ENCODE assay signal across 11 cellular contexts in the genomic region with DNA sequence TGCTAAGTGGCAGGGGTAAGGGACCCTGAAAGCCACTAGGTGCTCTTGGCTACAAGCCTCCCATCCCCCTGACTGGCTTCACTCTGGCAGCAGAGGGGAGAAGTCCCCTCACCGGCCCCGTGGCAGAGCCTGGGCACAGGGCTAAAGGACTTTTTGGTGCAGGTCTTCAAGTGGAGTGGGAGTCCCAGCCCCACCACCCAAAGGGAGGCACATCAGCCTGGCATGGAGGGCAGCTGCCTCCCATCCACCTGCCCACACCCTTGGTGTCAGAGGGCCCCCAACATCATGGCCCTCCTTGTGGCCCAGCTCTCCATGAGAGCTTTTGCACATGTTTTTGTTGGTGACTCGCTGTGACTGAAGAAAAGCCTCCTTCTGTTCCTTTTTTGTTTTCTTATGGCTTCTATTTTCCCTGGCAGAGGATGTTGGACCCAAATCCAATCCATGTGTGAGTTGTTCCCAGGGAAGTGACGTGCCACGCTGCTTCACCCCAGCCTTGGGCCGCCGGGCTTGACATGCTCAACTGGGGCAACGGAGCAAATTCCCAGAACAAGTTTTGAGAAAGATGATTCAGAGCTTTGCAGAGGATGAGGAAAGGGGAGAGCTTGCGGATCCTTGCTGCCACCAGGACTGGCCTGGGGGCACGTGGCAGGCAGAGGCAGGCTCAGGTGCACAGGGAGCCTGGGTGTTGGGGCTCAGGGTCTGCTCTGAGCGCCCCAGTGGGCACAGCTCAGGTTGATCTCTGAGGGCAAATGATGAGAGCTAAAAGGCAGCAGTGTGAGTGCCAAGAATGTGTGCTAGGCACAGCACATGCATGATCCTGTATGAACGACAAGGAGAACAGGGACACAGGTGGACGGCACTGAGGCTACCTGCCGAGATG. TPM values are rescaled to one million over a fixed set of nuclear protein-coding genes. Genes with fewer than 3 reads are reported as not detected.
DNase-seq lines count a peak whose midpoint lies in the region; ATAC-seq and TF ChIP-seq lines count a peak whose summit lies in the region.
"Had no signal": no experiment of that assay in that cellular context is flagged by ENCODE, and none has a peak within 500 bp of the region (broad histone marks: within the 10 kb centered on the region; RNA-seq: fewer than 3 reads in every experiment).

No MANE protein-coding gene starts in this region.

- peak overlapping the region; percentile 45 for H3K27ac Mint-ChIP-seq in activated CD8-positive, alpha-beta T cell treated with anti-CD3 and anti-CD28 coated beads, Interleukin-2, amount 10 ng/mL, durations not matched to agents 7 days and 5 days
- H3K27ac Mint-ChIP-seq in activated CD8-positive, alpha-beta T cell treated with anti-CD3 and anti-CD28 coated beads for 36 hours, result no peak overlapping the region
- H3K27ac Mint-ChIP-seq in chondrocyte (ENCODE audit: unreplicated experiment) (peak overlapping the region; percentile 99), type B pancreatic cell (no peak overlapping the region)
- H3K27ac Mint-ChIP-seq in activated naive CD4-positive, alpha-beta T cell treated with anti-CD3 and anti-CD28 coated beads for 36 hours, result no peak overlapping the region

- no peaks in the 10 kb centered on the region for H3K9me3 Mint-ChIP-seq in activated CD8-positive, alpha-beta T cell treated with anti-CD3 and anti-CD28 coated beads, Interleukin-2, amount 10 ng/mL, durations not matched to agents 7 days and 5 days (ENCODE audit: insufficient read depth)
- no peaks in the 10 kb centered on the region for H3K9me3 Mint-ChIP-seq in activated CD8-positive, alpha-beta T cell treated with anti-CD3 and anti-CD28 coated beads for 36 hours
- H3K9me3 Mint-ChIP-seq in chondrocyte (ENCODE audit: low read depth) (no peaks in the 10 kb centered on the region), type B pancreatic cell (no peaks in the 10 kb centered on the region)
- H3K9me3 Mint-ChIP-seq in activated naive CD4-positive, alpha-beta T cell treated with anti-CD3 and anti-CD28 coated beads for 36 hours, result no peaks in the 10 kb centered on the region

- no peak overlapping the region for H3K4me3 Mint-ChIP-seq in activated CD8-positive, alpha-beta T cell treated with anti-CD3 and anti-CD28 coated beads, Interleukin-2, amount 10 ng/mL, durations not matched to agents 7 days and 5 days
- no peak overlapping the region for H3K4me3 Mint-ChIP-seq in activated CD8-positive, alpha-beta T cell treated with anti-CD3 and anti-CD28 coated beads for 36 hours
- H3K4me3 Mint-ChIP-seq in chondrocyte (ENCODE audit: unreplicated experiment), result peak overlapping the region; percentile 43
- H3K4me3 Mint-ChIP-seq in type B pancreatic cell, result peak overlapping the region; percentile 50
- no peak overlapping the region for H3K4me3 Mint-ChIP-seq in activated naive CD4-positive, alpha-beta T cell treated with anti-CD3 and anti-CD28 coated beads for 36 hours

- peaks cover 26% of the 10 kb centered on the region for H3K4me1 Mint-ChIP-seq in activated CD8-positive, alpha-beta T cell treated with anti-CD3 and anti-CD28 coated beads, Interleukin-2, amount 10 ng/mL, durations not matched to agents 7 days and 5 days (ENCODE audit: low read depth)
- peaks cover 34% of the 10 kb centered on the region for H3K4me1 Mint-ChIP-seq in activated CD8-positive, alpha-beta T cell treated with anti-CD3 and anti-CD28 coated beads for 36 hours (ENCODE audit: low read depth)
- H3K4me1 Mint-ChIP-seq in chondrocyte (ENCODE audit: low read depth), result peaks cover 67% of the 10 kb centered on the region
- peaks cover 24% of the 10 kb centered on the region for H3K4me1 Mint-ChIP-seq in type B pancreatic cell (ENCODE audit: unreplicated experiment)
- H3K4me1 Mint-ChIP-seq in activated naive CD4-positive, alpha-beta T cell treated with anti-CD3 and anti-CD28 coated beads for 36 hours (ENCODE audit: low read depth), result peaks cover 21% of the 10 kb centered on the region

- 88 to 94% methylated on average over 14 of the region's 14 CpGs for WGBS in lung, 2 donors

- DNase-seq in activated CD8-positive, alpha-beta T cell treated with anti-CD3 and anti-CD28 coated beads, Interleukin-2, amount 10 ng/mL, durations not matched to agents 7 days and 5 days, result no peak
- DNase-seq in activated CD8-positive, alpha-beta T cell treated with anti-CD3 and anti-CD28 coated beads for 36 hours, result no peak
- DNase-seq in chondrocyte (ENCODE audit: low spot score) (peak; percentile 57), lung (ENCODE audit: low spot score) (no peak), type B pancreatic cell (ENCODE audit: extremely low spot score, unreplicated experiment) (no peak), GM20000 (ENCODE audit: low spot score) (no peak), MV-4-11 (lab: John Stamatoyannopoulos, UW) (no peak)
- DNase-seq in activated naive CD4-positive, alpha-beta T cell treated with anti-CD3 and anti-CD28 coated beads for 36 hours, result no peak
- DNase-seq: dermis blood vessel endothelial cell, NCI-H187 treated with DMSO at 0.1 percent for 48 hours had no signal

- H3K36me3 ChIP-seq in lung (ENCODE audit: control insufficient read depth in 2 of 2, insufficient read depth in 2 of 2, low read length in 2 of 2), result no peaks in the 10 kb centered on the region

- H3K36me3 Mint-ChIP-seq in activated CD8-positive, alpha-beta T cell treated with anti-CD3 and anti-CD28 coated beads, Interleukin-2, amount 10 ng/mL, durations not matched to agents 7 days and 5 days (ENCODE audit: low read depth), result no peaks in the 10 kb centered on the region
- peaks cover 2% of the 10 kb centered on the region for H3K36me3 Mint-ChIP-seq in activated CD8-positive, alpha-beta T cell treated with anti-CD3 and anti-CD28 coated beads for 36 hours (ENCODE audit: low read depth)
- H3K36me3 Mint-ChIP-seq in chondrocyte (ENCODE audit: low read depth), result peaks cover 3% of the 10 kb centered on the region
- H3K36me3 Mint-ChIP-seq in type B pancreatic cell, result no peaks in the 10 kb centered on the region
- no peaks in the 10 kb centered on the region for H3K36me3 Mint-ChIP-seq in activated naive CD4-positive, alpha-beta T cell treated with anti-CD3 and anti-CD28 coated beads for 36 hours (ENCODE audit: low read depth)

- H3K27me3 ChIP-seq in lung (ENCODE audit: control insufficient read depth, insufficient read depth), result no peaks in the 10 kb centered on the region

- POLR2A ChIA-PET in activated CD8-positive, alpha-beta T cell treated with anti-CD3 and anti-CD28 coated beads, Interleukin-2, amount 10 ng/mL, durations not matched to agents 7 days and 5 days (lab: Charles Lee), result interaction anchor here (0.9 kb wide), 1 partner anchor 21 kb away, joined by 3 read pairs; the partner anchor contains the start of gene POLD2
- POLR2A ChIA-PET in activated CD8-positive, alpha-beta T cell treated with anti-CD3 and anti-CD28 coated beads for 36 hours (lab: Charles Lee), result interaction anchor here (0.5 to 2.2 kb wide), 5 partner anchors 10 to 38 kb away, joined by 3 to 10 read pairs (median 5); partner anchors contain the start of gene POLD2

- peaks cover 0 to 3% of the 10 kb centered on the region in 2 donors for H3K4me1 ChIP-seq in lung (ENCODE audit: control insufficient read depth in 2 of 2, insufficient read depth in 2 of 2, low read length in 2 of 2)

- CTCF ChIA-PET in activated CD8-positive, alpha-beta T cell treated with anti-CD3 and anti-CD28 coated beads, Interleukin-2, amount 10 ng/mL, durations not matched to agents 7 days and 5 days (lab: Charles Lee), result no interaction called here
- CTCF ChIA-PET in activated CD8-positive, alpha-beta T cell treated with anti-CD3 and anti-CD28 coated beads for 36 hours (lab: Charles Lee), result interaction anchor here (1.3 to 1.4 kb wide), 2 partner anchors 17 to 21 kb away, joined by 3 read pairs; no protein-coding TSS in a partner anchor
- CTCF ChIA-PET in activated naive CD4-positive, alpha-beta T cell treated with anti-CD3 and anti-CD28 coated beads for 36 hours (lab: Charles Lee), result no interaction called here

- intact Hi-C loops in activated CD8-positive, alpha-beta T cell treated with anti-CD3 and anti-CD28 coated beads for 36 hours (cut with micrococcal nuclease), result no loop called here
- intact Hi-C loops in activated naive CD4-positive, alpha-beta T cell treated with anti-CD3 and anti-CD28 coated beads for 36 hours (cut with micrococcal nuclease), result no loop called here

- peaks cover 16% of the 10 kb centered on the region for H3K27me3 Mint-ChIP-seq in activated CD8-positive, alpha-beta T cell treated with anti-CD3 and anti-CD28 coated beads, Interleukin-2, amount 10 ng/mL, durations not matched to agents 7 days and 5 days (ENCODE audit: low read depth)
- peaks cover 2% of the 10 kb centered on the region for H3K27me3 Mint-ChIP-seq in activated CD8-positive, alpha-beta T cell treated with anti-CD3 and anti-CD28 coated beads for 36 hours
- H3K27me3 Mint-ChIP-seq in chondrocyte (ENCODE audit: low read depth) (no peaks in the 10 kb centered on the region), type B pancreatic cell (peaks cover 27% of the 10 kb centered on the region)
- no peaks in the 10 kb centered on the region for H3K27me3 Mint-ChIP-seq in activated naive CD4-positive, alpha-beta T cell treated with anti-CD3 and anti-CD28 coated beads for 36 hours (ENCODE audit: low read depth)

- H3K27ac ChIP-seq in lung (ENCODE audit: low read depth in 1 of 2, low read length in 1 of 2), result peak overlapping the region; percentile 7 to 55
- H3K27ac ChIP-seq: VCaP had no signal

- ATAC-seq in activated CD8-positive, alpha-beta T cell treated with anti-CD3 and anti-CD28 coated beads, Interleukin-2, amount 10 ng/mL, durations not matched to agents 7 days and 5 days, result no peak
- no peak for ATAC-seq in activated CD8-positive, alpha-beta T cell treated with anti-CD3 and anti-CD28 coated beads for 36 hours
- no peak for ATAC-seq in lung (ENCODE audit: insufficient read depth, low FRiP score)

- TF ChIP-seq CTCF in activated CD8-positive, alpha-beta T cell treated with anti-CD3 and anti-CD28 coated beads for 36 hours (IDR thresholded peaks at IDR 0.05), result no peak
- TF ChIP-seq CTCF in chondrocyte (IDR thresholded peaks at IDR 0.05) (no peak), lung (IDR thresholded peaks at IDR 0.05; ENCODE audit: control extremely low read depth, extremely low read depth) (no peak), type B pancreatic cell (conservative IDR thresholded peaks at IDR 0.05) (no peak), GM20000 (IDR thresholded peaks at IDR 0.05; ENCODE audit: extremely low read depth, missing control alignments) (no peak)

- no peak overlapping the region for H3K4me3 ChIP-seq in lung

- H3K9me3 ChIP-seq in lung (ENCODE audit: control insufficient read depth in 2 of 2, insufficient read depth in 1 of 2, low read length in 1 of 2), result no peaks in the 10 kb centered on the region

RNA-seq across cellular contexts. Expression of gene AEBP1, which starts 1.9 kb away (rescaled TPM):
- total RNA-seq in activated CD8-positive, alpha-beta T cell treated with anti-CD3 and anti-CD28 coated beads, Interleukin-2, amount 10 ng/mL, durations not matched to agents 7 days and 5 days, result 10 to 100 TPM; 13.0 to 15.7 TPM
- total RNA-seq in activated CD8-positive, alpha-beta T cell treated with anti-CD3 and anti-CD28 coated beads for 36 hours, result 10 to 100 TPM; 29.1 to 30.4 TPM
- 242 to 422 TPM (median 412 TPM) in 3 replicates for total RNA-seq in chondrocyte
- total RNA-seq in lung, result 100 to 1,000 TPM in 1 of 2 donors, 10 to 100 TPM in 1; 43.4 to 124 TPM
- polyA plus RNA-seq in lung, result 10 to 100 TPM; 68.3 to 69.0 TPM
- 5.0 and 64.1 TPM in 2 replicates for total RNA-seq in type B pancreatic cell (ENCODE audit: low replicate concordance)
- total RNA-seq in activated naive CD4-positive, alpha-beta T cell treated with anti-CD3 and anti-CD28 coated beads for 36 hours, result 10 to 100 TPM; 10.1 to 10.8 TPM

RNA-seq across cellular contexts. Expression of gene POLM, which starts 19.9 kb away (rescaled TPM):
- 10 to 100 TPM; 37.3 to 37.9 TPM for total RNA-seq in activated CD8-positive, alpha-beta T cell treated with anti-CD3 and anti-CD28 coated beads, Interleukin-2, amount 10 ng/mL, durations not matched to agents 7 days and 5 days
- 10 to 100 TPM; 35.4 to 37.2 TPM for total RNA-seq in activated CD8-positive, alpha-beta T cell treated with anti-CD3 and anti-CD28 coated beads for 36 hours
- total RNA-seq in chondrocyte (14.3 to 19.0 TPM (median 15.5 TPM) in 3 replicates), lung (10 to 100 TPM; 27.9 to 35.8 TPM), type B pancreatic cell (ENCODE audit: low replicate concordance) (25.2 and 27.2 TPM in 2 replicates)
- polyA plus RNA-seq in lung, result 10 to 100 TPM; 17.9 to 19.1 TPM
- 10 to 100 TPM; 27.1 to 29.4 TPM for total RNA-seq in activated naive CD4-positive, alpha-beta T cell treated with anti-CD3 and anti-CD28 coated beads for 36 hours

RNA-seq across cellular contexts. Expression of gene POLD2, which starts 21.1 kb away (rescaled TPM):
- 100 to 1,000 TPM; 134 to 135 TPM for total RNA-seq in activated CD8-positive, alpha-beta T cell treated with anti-CD3 and anti-CD28 coated beads, Interleukin-2, amount 10 ng/mL, durations not matched to agents 7 days and 5 days
- 100 to 1,000 TPM; 243 to 251 TPM for total RNA-seq in activated CD8-positive, alpha-beta T cell treated with anti-CD3 and anti-CD28 coated beads for 36 hours
- total RNA-seq in chondrocyte (49.2 to 64.5 TPM (median 57.3 TPM) in 3 replicates), lung (10 to 100 TPM; 48.8 to 90.7 TPM), type B pancreatic cell (ENCODE audit: low replicate concordance) (122 and 142 TPM in 2 replicates)
- polyA plus RNA-seq in lung, result 10 to 100 TPM; 61.9 to 80.7 TPM
- total RNA-seq in activated naive CD4-positive, alpha-beta T cell treated with anti-CD3 and anti-CD28 coated beads for 36 hours, result 100 to 1,000 TPM; 261 to 270 TPM

RNA-seq across cellular contexts. Expression of gene PGAM2, which starts 36.8 kb away (rescaled TPM):
- total RNA-seq in activated CD8-positive, alpha-beta T cell treated with anti-CD3 and anti-CD28 coated beads, Interleukin-2, amount 10 ng/mL, durations not matched to agents 7 days and 5 days, result under 1 TPM; 0.34 to 0.68 TPM
- total RNA-seq in activated CD8-positive, alpha-beta T cell treated with anti-CD3 and anti-CD28 coated beads for 36 hours, result under 1 TPM in 1 of 2 experiments, not detected in 1; 0.49 TPM
- total RNA-seq in chondrocyte (0.25 to 0.41 TPM in 2 of 3 replicates, not detected in the other), lung (under 1 TPM in 1 of 2 donors, not detected in 1; 0.85 TPM), type B pancreatic cell (ENCODE audit: low replicate concordance) (0.57 and 0.72 TPM in 2 replicates)
- polyA plus RNA-seq in lung, result under 1 TPM; 0.63 to 0.83 TPM
- under 1 TPM in 1 of 2 experiments, not detected in 1; 0.24 TPM for total RNA-seq in activated naive CD4-positive, alpha-beta T cell treated with anti-CD3 and anti-CD28 coated beads for 36 hours

RNA-seq across cellular contexts. Expression of gene MYL7, which starts 38.9 kb away (rescaled TPM):
- not detected for total RNA-seq in activated CD8-positive, alpha-beta T cell treated with anti-CD3 and anti-CD28 coated beads, Interleukin-2, amount 10 ng/mL, durations not matched to agents 7 days and 5 days
- not detected for total RNA-seq in activated CD8-positive, alpha-beta T cell treated with anti-CD3 and anti-CD28 coated beads for 36 hours
- not detected in 3 replicates for total RNA-seq in chondrocyte
- total RNA-seq in lung, result 10 to 100 TPM in 1 of 2 donors, not detected in 1; 13.0 TPM
- under 1 TPM in 1 of 2 donors, not detected in 1; 0.08 TPM for polyA plus RNA-seq in lung
- 1.6 and 2.5 TPM in 2 replicates for total RNA-seq in type B pancreatic cell (ENCODE audit: low replicate concordance)
- not detected for total RNA-seq in activated naive CD4-positive, alpha-beta T cell treated with anti-CD3 and anti-CD28 coated beads for 36 hours
- total RNA-seq: dermis blood vessel endothelial cell had no signal

Comparison
In these comparisons a context has a peak if more than half of its experiments do, and no peak if none do; other contexts are left out.
1. H3K27ac Mint-ChIP-seq: peak in activated CD8-positive, alpha-beta T cell treated with anti-CD3 and anti-CD28 coated beads, Interleukin-2, amount 10 ng/mL, durations not matched to agents 7 days and 5 days (single experiment) and chondrocyte (single experiment); none in activated CD8-positive, alpha-beta T cell treated with anti-CD3 and anti-CD28 coated beads for 36 hours (single experiment), type B pancreatic cell (single experiment) and activated naive CD4-positive, alpha-beta T cell treated with anti-CD3 and anti-CD28 coated beads for 36 hours (single experiment).
2. H3K4me3 Mint-ChIP-seq: peak in chondrocyte (single experiment) and type B pancreatic cell (single experiment); none in activated CD8-positive, alpha-beta T cell treated with anti-CD3 and anti-CD28 coated beads, Interleukin-2, amount 10 ng/mL, durations not matched to agents 7 days and 5 days (single experiment), activated CD8-positive, alpha-beta T cell treated with anti-CD3 and anti-CD28 coated beads for 36 hours (single experiment) and activated naive CD4-positive, alpha-beta T cell treated with anti-CD3 and anti-CD28 coated beads for 36 hours (single experiment).